In genomic region chr20:49187330-49188100, GRCh38 we compare ENCODE assay signal across 7 cellular contexts. TPM values are rescaled to one million over a fixed set of nuclear protein-coding genes. Genes with fewer than 3 reads are reported as not detected.
DNase-seq lines count a peak whose midpoint lies in the region; ATAC-seq and TF ChIP-seq lines count a peak whose summit lies in the region.

No MANE protein-coding gene starts in this region.

- H3K4me1 Mint-ChIP-seq in brain = peaks cover 42% of the 10 kb centered on the region

- peaks cover 9% of the 10 kb centered on the region for H3K36me3 Mint-ChIP-seq in brain

- POLR2A ChIA-PET in RWPE1 (lab: Yijun Ruan, JAX; ENCODE audit: low non-redundant PET) = interaction anchor here (0.5 to 0.7 kb wide), 4 partner anchors 8 to 52 kb away, joined by 3 to 5 read pairs (median 4); no protein-coding TSS in a partner anchor

- no peak for TF ChIP-seq CTCF in RWPE1 (conservative IDR thresholded peaks at IDR 0.05; ENCODE audit: low read depth)
- TF ChIP-seq CTCF in brain (conservative IDR thresholded peaks at IDR 0.05) = no peak

- CTCF ChIA-PET in RWPE1 (lab: Yijun Ruan, JAX) = interaction anchor here (0.6 kb wide), 3 partner anchors 9 to 67 kb away, joined by 3 read pairs; no protein-coding TSS in a partner anchor

- peak overlapping the region; percentile 71 to 96 (median 83) for H3K27ac Mint-ChIP-seq in brain

- H3K27me3 Mint-ChIP-seq in brain = peaks cover 5% of the 10 kb centered on the region

- peaks cover 0 to 3% (median 1%) of the 10 kb centered on the region in 5 experiments for H3K9me3 Mint-ChIP-seq in brain

- H3K27ac ChIP-seq in RWPE1 = peak overlapping the region; percentile 86

- DNase-seq in RWPE1 (ENCODE audit: low spot score) = peak; percentile 50
- DNase-seq in left kidney (ENCODE audit: low read depth, low spot score) = peak; percentile 44
- peak in 2 of 3 experiments; percentile 18 to 27 for DNase-seq in stimulated activated CD4-positive, alpha-beta T cell treated with anti-CD3 and anti-CD28 coated beads, TNF-alpha, amount 100 ng/mL, for 24 hours (ENCODE audit: low read depth in 3 of 3)
- DNase-seq in KG1 (lab: John Stamatoyannopoulos, UW) = no peak

- H3K4me3 Mint-ChIP-seq in brain = peak overlapping the region; percentile 89 to 96 (median 90)

- ATAC-seq in GM18861 (IDR thresholded peaks at IDR 0.05; ENCODE audit: unreplicated experiment) = peak; percentile 19
- ATAC-seq in HG02981 (IDR thresholded peaks at IDR 0.05; ENCODE audit: unreplicated experiment) = peak; percentile 2

RNA-seq across cellular contexts. Expression of gene STAU1, which starts 0.6 kb away (rescaled TPM):
- 162 TPM for polyA plus RNA-seq in brain (ENCODE audit: insufficient read depth, low read depth, low replicate concordance)

RNA-seq across cellular contexts. Expression of gene DDX27, which starts 31.7 kb away (rescaled TPM):
- polyA plus RNA-seq in brain (ENCODE audit: insufficient read depth, low read depth, low replicate concordance) = 81.3 TPM
